ENCODE assay signal across 11 cellular contexts in the genomic region with DNA sequence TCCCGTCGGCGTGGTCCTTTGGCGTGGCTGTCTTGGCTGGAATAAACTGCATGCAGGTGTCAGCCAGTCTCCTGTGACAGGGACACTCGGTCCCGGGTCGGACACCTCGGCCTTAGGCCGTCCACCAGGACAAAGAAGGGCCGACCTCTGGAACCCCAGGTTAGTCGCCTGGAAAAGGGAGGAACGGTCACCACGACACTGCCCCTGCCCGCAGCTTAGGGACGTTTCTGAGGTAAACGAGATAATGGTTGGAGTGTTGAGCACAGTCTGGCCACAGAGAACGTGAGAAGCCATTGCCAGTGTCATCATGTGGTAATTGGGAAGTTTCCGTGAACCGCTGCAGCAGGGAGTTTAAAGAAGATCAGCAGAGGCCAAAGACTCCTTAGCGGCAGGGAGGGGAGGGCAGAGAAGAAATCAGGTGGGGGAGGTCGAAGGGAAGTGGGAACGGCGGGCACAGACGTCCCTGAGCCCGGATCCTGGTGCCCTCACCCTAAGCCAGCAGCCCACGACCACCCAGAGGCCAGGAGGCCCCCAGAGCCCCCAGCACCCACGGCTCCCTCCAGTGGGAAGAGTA.
A peak's percentile ranks its signal among the peaks of the same experiment; 100 is the strongest.
DNase-seq lines count a peak whose midpoint lies in the region; TF ChIP-seq lines count a peak whose summit lies in the region.
"Had no signal": no experiment of that assay in that cellular context is flagged by ENCODE, and none has a peak within 500 bp of the region (broad histone marks: within the 10 kb centered on the region; RNA-seq: fewer than 3 reads in every experiment).

No MANE protein-coding gene starts in this region.

- no peak overlapping the region for H3K4me3 Mint-ChIP-seq in osteocyte (ENCODE audit: unreplicated experiment)

- no peak for DNase-seq in BJ (ENCODE audit: low read depth)
- DNase-seq in NOMO-1 treated with dmso at 0.1 percent for 144 hours (lab: John Stamatoyannopoulos, UW; ENCODE audit: unreplicated experiment): peak; percentile 65
- DNase-seq in esophagus muscularis mucosa (ENCODE audit: extremely low spot score): peak; percentile 90
- no peak for DNase-seq in osteocyte (ENCODE audit: extremely low spot score, unreplicated experiment)
- no peak for DNase-seq in NCI-H146 (lab: John Stamatoyannopoulos, UW)
- no peak for DNase-seq in hippocampal formation (lab: John Stamatoyannopoulos, UW)
- no peak for DNase-seq in DMS153 (lab: John Stamatoyannopoulos, UW)
- DNase-seq in NCI-H2029 treated with DMSO at 0.1 percent for 48 hours (lab: John Stamatoyannopoulos, UW): no peak
- DNase-seq: PC-9, small intestine, T1000 had no signal

- POLR2A ChIA-PET in BJ (lab: Charles Lee): no interaction called here

- TF ChIP-seq CTCF in BJ (IDR thresholded peaks at IDR 0.05; ENCODE audit: insufficient read depth, low read depth, low read length): 0 out of 2 replicates have a peak, but pooled peaks have one; percentile 4
- no peak for TF ChIP-seq CTCF in esophagus muscularis mucosa (IDR thresholded peaks at IDR 0.05)
- no peak for TF ChIP-seq CTCF in osteocyte (IDR thresholded peaks at IDR 0.05)

- intact Hi-C loops in esophagus muscularis mucosa (cut with DNase I): no loop called here

- H3K27me3 Mint-ChIP-seq in osteocyte (ENCODE audit: unreplicated experiment): no peaks in the 10 kb centered on the region

- peaks cover 46% of the 10 kb centered on the region for H3K4me1 Mint-ChIP-seq in osteocyte (ENCODE audit: unreplicated experiment)

- no peaks in the 10 kb centered on the region for H3K36me3 ChIP-seq in BJ (ENCODE audit: control insufficient read depth, insufficient read depth, low read length)
- H3K36me3 ChIP-seq in esophagus muscularis mucosa: no peaks in the 10 kb centered on the region

- 81% methylated on average over 25 of the region's 27 CpGs for WGBS in esophagus muscularis mucosa

- no peaks in the 10 kb centered on the region for H3K9me3 ChIP-seq in esophagus muscularis mucosa

- H3K4me1 ChIP-seq in esophagus muscularis mucosa: peaks cover 9 to 49% (median 24%) of the 10 kb centered on the region in 4 donors

- no peak for TF ChIP-seq POLR2A in esophagus muscularis mucosa (IDR thresholded peaks at IDR 0.05; ENCODE audit: low read depth)

- peaks cover 5% of the 10 kb centered on the region for H3K36me3 Mint-ChIP-seq in osteocyte (ENCODE audit: unreplicated experiment)

- H3K27ac ChIP-seq in esophagus muscularis mucosa (replicated peaks in 1 of 4): peak overlapping the region in 2 of 4 donors; percentile 43 to 51
- H3K27ac ChIP-seq: PC-9 had no signal

- H3K27ac Mint-ChIP-seq in osteocyte (ENCODE audit: unreplicated experiment): peak overlapping the region; percentile 85

- peaks cover 9% of the 10 kb centered on the region for H3K9me3 Mint-ChIP-seq in osteocyte (ENCODE audit: unreplicated experiment)

- H3K4me3 ChIP-seq in BJ (ENCODE audit: low read depth, low read length) (no peak overlapping the region), esophagus muscularis mucosa (no peak overlapping the region)
- H3K4me3 ChIP-seq: PC-9 had no signal

- H3K27me3 ChIP-seq in BJ (ENCODE audit: control insufficient read depth, insufficient read depth, low read length): no peaks in the 10 kb centered on the region; the same call in 1 of the 2 replicates
- H3K27me3 ChIP-seq in esophagus muscularis mucosa: no peaks in the 10 kb centered on the region

- CTCF ChIA-PET in BJ (lab: Yijun Ruan, JAX): no interaction called here

- TF ChIP-seq EP300 in esophagus muscularis mucosa (IDR thresholded peaks at IDR 0.05): no peak

Comparison
In these comparisons a context has a peak if more than half of its experiments do, and no peak if none do; other contexts are left out.
1. DNase-seq: peak in NOMO-1 treated with dmso at 0.1 percent for 144 hours (single experiment) and esophagus muscularis mucosa (single experiment); none in BJ (single experiment), osteocyte (single experiment), NCI-H146 (single experiment), hippocampal formation (0 of 2), DMS153 (single experiment) and NCI-H2029 treated with DMSO at 0.1 percent for 48 hours (single experiment).